ENCODE assay signal across 8 cellular contexts in genomic region chr18:27750014-27750413, GRCh38.
DNase-seq lines count a peak whose midpoint lies in the region; ATAC-seq and TF ChIP-seq lines count a peak whose summit lies in the region.

No MANE protein-coding gene starts in this region.

- H3K27me3 ChIP-seq in foreskin keratinocyte = peaks cover 8% of the 10 kb centered on the region

- no peak overlapping the region for H3K27ac ChIP-seq in foreskin keratinocyte

- DNase-seq in COR-L47 (lab: John Stamatoyannopoulos, UW) (peak; percentile 59), HPDE6-E6E7 (ENCODE audit: extremely low spot score) (peak; percentile 46), RPMI8226 (peak; percentile 43), foreskin keratinocyte (peak; percentile 37 to 72), sciatic nerve (ENCODE audit: low spot score) (no peak)
- no peak for DNase-seq in stimulated activated CD4-positive, alpha-beta T cell treated with anti-CD3 and anti-CD28 coated beads, Interleukin-2, amount 100 ng/mL, for 48 hours

- no peaks in the 10 kb centered on the region for H3K4me1 ChIP-seq in foreskin keratinocyte

- ATAC-seq in foreskin keratinocyte (peak; percentile 84), sciatic nerve (peak; percentile 49), HG03108 (IDR thresholded peaks at IDR 0.05; ENCODE audit: unreplicated experiment) (no peak), GM18861 (IDR thresholded peaks at IDR 0.05; ENCODE audit: unreplicated experiment) (no peak)

- intact Hi-C loops in sciatic nerve (cut with DNase I) = no loop called here

- peak; percentile 76 for TF ChIP-seq CTCF in foreskin keratinocyte (conservative IDR thresholded peaks at IDR 0.05)

Comparison
In these comparisons a context has a peak if more than half of its experiments do, and no peak if none do; other contexts are left out.
1. DNase-seq: peak in COR-L47 (single experiment), HPDE6-E6E7 (single experiment), RPMI8226 (single experiment) and foreskin keratinocyte (2 of 2); none in sciatic nerve (single experiment) and stimulated activated CD4-positive, alpha-beta T cell treated with anti-CD3 and anti-CD28 coated beads, Interleukin-2, amount 100 ng/mL, for 48 hours (0 of 2).
2. ATAC-seq: peak in foreskin keratinocyte (single experiment) and sciatic nerve (single experiment); none in HG03108 (single experiment) and GM18861 (single experiment).